17 cellular contexts compared by ENCODE assay signal in the genomic region with DNA sequence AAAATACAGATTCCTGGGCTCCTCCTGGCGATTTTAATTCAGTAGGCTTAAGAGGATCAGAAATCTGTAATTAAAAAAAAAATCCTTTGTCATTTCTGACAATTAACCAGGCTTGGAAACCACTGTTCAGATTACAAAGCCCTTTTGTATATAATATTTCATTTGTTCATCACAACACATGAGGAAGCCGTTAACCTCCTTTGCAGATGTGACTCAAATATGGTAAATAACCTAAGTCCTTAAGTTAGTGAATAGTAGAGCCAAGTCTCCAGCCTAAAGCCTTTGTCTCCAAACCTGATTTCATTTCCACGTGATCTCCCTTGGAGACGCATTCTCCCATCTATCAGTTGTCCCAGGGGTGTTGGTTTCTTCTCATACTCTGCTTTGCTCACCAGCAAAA.
DNase-seq lines count a peak whose midpoint lies in the region; ATAC-seq and TF ChIP-seq lines count a peak whose summit lies in the region.
"Had no signal": no experiment of that assay in that cellular context is flagged by ENCODE, and none has a peak within 500 bp of the region (broad histone marks: within the 10 kb centered on the region; RNA-seq: fewer than 3 reads in every experiment).

No MANE protein-coding gene starts in this region.

- no peaks in the 10 kb centered on the region for H4K20me1 ChIP-seq in PC-3 (ENCODE audit: low read length)
- H4K20me1 ChIP-seq in mammary epithelial cell (ENCODE audit: insufficient read depth, low read length): peaks cover 2% of the 10 kb centered on the region

- TF ChIP-seq CTCF in PC-3 (conservative IDR thresholded peaks at IDR 0.05; ENCODE audit: low read depth, low read length): no peak
- no peak for TF ChIP-seq CTCF in endothelial cell (IDR thresholded peaks at IDR 0.05; ENCODE audit: unreplicated experiment)
- TF ChIP-seq CTCF in spleen (IDR thresholded peaks at IDR 0.05 in 8 of 11, conservative IDR thresholded peaks at IDR 0.05 in 3 of 11): no peak
- TF ChIP-seq CTCF in mammary epithelial cell (conservative IDR thresholded peaks at IDR 0.05 in 1 of 2, IDR thresholded peaks at IDR 0.05 in 1 of 2; ENCODE audit: extremely low read depth in 1 of 2, insufficient read depth in 1 of 2, low read depth in 1 of 2, low read length in 2 of 2): no peak

- H3K4me2 ChIP-seq in PC-3 (ENCODE audit: low read length) (no peak overlapping the region), mammary epithelial cell (ENCODE audit: insufficient read depth, low read depth, low read length) (no peak overlapping the region)

- POLR2A ChIA-PET in PC-3 (lab: Charles Lee; ENCODE audit: unreplicated experiment): no interaction called here

- H3K79me2 ChIP-seq in PC-3 (ENCODE audit: low read length) (peaks cover 31% of the 10 kb centered on the region), mammary epithelial cell (ENCODE audit: insufficient read depth, low read length) (peaks cover 75% of the 10 kb centered on the region)

- H3K4me1 ChIP-seq in PC-3 (ENCODE audit: insufficient read depth, low read length) (peaks cover 45% of the 10 kb centered on the region), spleen (peaks cover 29 to 100% (median 86%) of the 10 kb centered on the region in 6 donors), mammary epithelial cell (ENCODE audit: insufficient read depth, low read length) (peaks cover 37% of the 10 kb centered on the region)
- H3K4me1 ChIP-seq: colonic mucosa, right lobe of liver had no signal

- H3K4me3 ChIP-seq in PC-3 (ENCODE audit: low read length): no peak overlapping the region
- H3K4me3 ChIP-seq in spleen: no peak overlapping the region
- no peak overlapping the region for H3K4me3 ChIP-seq in mammary epithelial cell (replicated peaks in 1 of 3; ENCODE audit: insufficient read depth in 1 of 3, low read depth in 2 of 3, low read length in 3 of 3)
- H3K4me3 ChIP-seq: A549, colonic mucosa, right lobe of liver, upper lobe of left lung had no signal

- peaks cover 60% of the 10 kb centered on the region for H3K4me1 Mint-ChIP-seq in T-helper 2 cell treated with Interferon-gamma antibody and Interleukin-4, amounts not matched to agents 5 μg/mL and 100 μg/mL, for 36 hours (ENCODE audit: low read depth)
- peaks cover 56% of the 10 kb centered on the region for H3K4me1 Mint-ChIP-seq in endothelial cell (ENCODE audit: unreplicated experiment)

- in situ Hi-C loops in mammary epithelial cell (cut with MboI; ENCODE audit: low sequenced_read_pairs in 2 of 2): no loop called here

- H3F3A ChIP-seq in PC-3 (ENCODE audit: low read length, unreplicated experiment): no peaks in the 10 kb centered on the region

- no peak overlapping the region for H3K9ac ChIP-seq in PC-3 (ENCODE audit: low read length)
- H3K9ac ChIP-seq in mammary epithelial cell (ENCODE audit: insufficient read depth, low read length): no peak overlapping the region

- CTCF ChIA-PET in PC-3 (lab: Charles Lee): no interaction called here
- CTCF ChIA-PET in mammary epithelial cell (lab: Charles Lee; ENCODE audit: low non-redundant PET): no interaction called here

- WGBS in spleen, 5 donors: 84 to 92% (median 91%) methylated on average over 4 of the region's 4 CpGs
- WGBS in mammary epithelial cell (ENCODE audit: low coverage, missing lambda C conversion rate): 100% methylated on average over 4 of the region's 4 CpGs

- H3K9me3 ChIP-seq in PC-3 (ENCODE audit: low read length): no peaks in the 10 kb centered on the region
- H3K9me3 ChIP-seq in spleen: no peaks in the 10 kb centered on the region
- H3K9me3 ChIP-seq in mammary epithelial cell (replicated peaks; ENCODE audit: insufficient read depth, low read length): no peaks in the 10 kb centered on the region
- H3K9me3 ChIP-seq: A549, colonic mucosa, right lobe of liver, upper lobe of left lung had no signal

- BruUV-seq in PC-3 (replicated peaks; lab: Mats Ljungman, UMichigan): no TSS peak
- no TSS peak for BruUV-seq in mammary epithelial cell (replicated peaks; lab: Mats Ljungman, UMichigan)

- H3K4me3 Mint-ChIP-seq in T-helper 2 cell treated with Interferon-gamma antibody and Interleukin-4, amounts not matched to agents 5 μg/mL and 100 μg/mL, for 36 hours: peak overlapping the region; percentile 43
- no peak overlapping the region for H3K4me3 Mint-ChIP-seq in endothelial cell (ENCODE audit: unreplicated experiment)
- H3K4me3 Mint-ChIP-seq: memory B cell had no signal

- H3K36me3 ChIP-seq in PC-3 (ENCODE audit: low read depth, low read length): no peaks in the 10 kb centered on the region
- H3K36me3 ChIP-seq in spleen: no peaks in the 10 kb centered on the region
- no peaks in the 10 kb centered on the region for H3K36me3 ChIP-seq in mammary epithelial cell (ENCODE audit: insufficient read depth, low read length)
- H3K36me3 ChIP-seq: colonic mucosa, right lobe of liver, upper lobe of left lung had no signal

- H3K27me3 ChIP-seq in PC-3 (ENCODE audit: low read length) (no peaks in the 10 kb centered on the region), spleen (replicated peaks in 1 of 7) (no peaks in the 10 kb centered on the region), mammary epithelial cell (ENCODE audit: insufficient read depth, low read length) (no peaks in the 10 kb centered on the region)
- H3K27me3 ChIP-seq: colonic mucosa, right lobe of liver, upper lobe of left lung had no signal

- H2AFZ ChIP-seq in PC-3 (ENCODE audit: low read length) (no peak overlapping the region), mammary epithelial cell (ENCODE audit: low read depth, low read length) (no peak overlapping the region)

- peaks cover 13% of the 10 kb centered on the region for H3K27me3 Mint-ChIP-seq in T-helper 2 cell treated with Interferon-gamma antibody and Interleukin-4, amounts not matched to agents 5 μg/mL and 100 μg/mL, for 36 hours (ENCODE audit: low read depth)
- peaks cover 6% of the 10 kb centered on the region for H3K27me3 Mint-ChIP-seq in endothelial cell (ENCODE audit: unreplicated experiment)

- no peaks in the 10 kb centered on the region for H3K9me3 Mint-ChIP-seq in T-helper 2 cell treated with Interferon-gamma antibody and Interleukin-4, amounts not matched to agents 5 μg/mL and 100 μg/mL, for 36 hours
- no peaks in the 10 kb centered on the region for H3K9me3 Mint-ChIP-seq in endothelial cell (ENCODE audit: unreplicated experiment)
- H3K9me3 Mint-ChIP-seq: memory B cell had no signal

- H3K27ac ChIP-seq in PC-3 (ENCODE audit: low read length): 0 out of 2 replicates have a peak overlapping the region, but pooled peaks have one; percentile 14
- H3K27ac ChIP-seq in spleen: peak overlapping the region in 5 of 8 donors; percentile 22 to 89 (median 63)
- no peak overlapping the region for H3K27ac ChIP-seq in mammary epithelial cell (ENCODE audit: insufficient read depth, low read depth, low read length)
- H3K27ac ChIP-seq: colonic mucosa, right lobe of liver, upper lobe of left lung had no signal

- peak overlapping the region; percentile 79 for H3K27ac Mint-ChIP-seq in T-helper 2 cell treated with Interferon-gamma antibody and Interleukin-4, amounts not matched to agents 5 μg/mL and 100 μg/mL, for 36 hours
- H3K27ac Mint-ChIP-seq in endothelial cell (ENCODE audit: unreplicated experiment): peak overlapping the region; percentile 54
- H3K27ac Mint-ChIP-seq: memory B cell had no signal

- dilution Hi-C loops in mammary epithelial cell (cut with HindIII; ENCODE audit: low sequenced_read_pairs): no loop called here

- DNase-seq in T-helper 2 cell treated with Interferon-gamma antibody and Interleukin-4, amounts not matched to agents 5 μg/mL and 100 μg/mL, for 36 hours (ENCODE audit: low spot score): no peak
- no peak for DNase-seq in T-helper 2 cell
- no peak for DNase-seq in PC-3
- no peak for DNase-seq in endothelial cell (ENCODE audit: low spot score)
- DNase-seq in spleen: no peak
- no peak for DNase-seq in NCI-H524 (lab: John Stamatoyannopoulos, UW)
- no peak for DNase-seq in stimulated activated CD4-positive, alpha-beta T cell treated with anti-CD3 and anti-CD28 coated beads, Interleukin-1b, Interleukin-23, amount 100 ng/mL, for 48 hours
- no peak for DNase-seq in mammary epithelial cell
- DNase-seq: Calu3, colonic mucosa, NCI-H2081 treated with DMSO at 0.1 percent for 48 hours, NCI-H82, right lobe of liver, T-helper 9 cell, upper lobe of left lung had no signal

- intact Hi-C loops in PC-3 (cut with micrococcal nuclease): no loop called here
- intact Hi-C loops in spleen (cut with DNase I; ENCODE audit: low total_unique reads): no loop called here
- intact Hi-C loops in mammary epithelial cell (cut with micrococcal nuclease): no loop called here

- peaks cover 6% of the 10 kb centered on the region for H3K36me3 Mint-ChIP-seq in T-helper 2 cell treated with Interferon-gamma antibody and Interleukin-4, amounts not matched to agents 5 μg/mL and 100 μg/mL, for 36 hours (ENCODE audit: low read depth)
- H3K36me3 Mint-ChIP-seq in endothelial cell (ENCODE audit: low read depth, unreplicated experiment): no peaks in the 10 kb centered on the region
- H3K36me3 Mint-ChIP-seq: memory B cell had no signal

- ATAC-seq in PC-3: peak; percentile 40; the same call in 1 of the 2 replicates
- ATAC-seq: A549, right lobe of liver had no signal

- TF ChIP-seq POLR2A in spleen (IDR thresholded peaks at IDR 0.05): no peak

- no peaks in the 10 kb centered on the region for H3K9me2 ChIP-seq in PC-3 (replicated peaks; ENCODE audit: low read length)
